In the genomic region with DNA sequence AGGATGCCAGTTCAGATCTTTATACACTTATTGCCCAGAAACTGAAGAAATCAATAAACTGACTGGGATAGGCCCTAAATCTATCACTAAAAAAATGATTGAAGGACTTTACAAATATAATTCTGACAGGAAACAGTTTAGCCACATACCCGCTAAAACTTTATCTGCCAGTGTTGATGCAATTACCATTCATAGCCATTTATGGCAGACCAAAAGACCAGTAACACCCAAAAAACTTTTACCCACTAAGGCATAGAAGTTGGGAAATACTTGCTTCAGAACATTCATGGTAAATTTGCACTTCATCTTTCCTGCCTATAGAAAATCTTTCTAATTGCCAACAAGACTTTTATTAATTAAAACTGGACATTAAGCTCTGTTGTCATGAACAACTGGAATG, we compare ENCODE assay signal across 19 cellular contexts. TPM values are rescaled to one million over a fixed set of nuclear protein-coding genes. Genes with fewer than 3 reads are reported as not detected.
"Had no signal": no experiment of that assay in that cellular context is flagged by ENCODE, and none has a peak within 500 bp of the region (broad histone marks: within the 10 kb centered on the region; RNA-seq: fewer than 3 reads in every experiment).

No MANE protein-coding gene starts in this region.

- H3K4me1 ChIP-seq: lower lobe of right lung, uterus had no signal

- H3K9me3 Mint-ChIP-seq: naive thymus-derived CD8-positive, alpha-beta T cell had no signal

- ATAC-seq: left cardiac atrium; lower lobe of right lung; naive thymus-derived CD8-positive, alpha-beta T cell; right cardiac atrium had no signal

- H3K4me3 Mint-ChIP-seq: activated naive CD8-positive, alpha-beta T cell; naive thymus-derived CD8-positive, alpha-beta T cell had no signal

- H3K27ac ChIP-seq: esophagus muscularis mucosa, lower lobe of right lung, tibial artery, uterus had no signal

- H3K27ac Mint-ChIP-seq: activated naive CD8-positive, alpha-beta T cell; naive thymus-derived CD8-positive, alpha-beta T cell; progenitor cell of endocrine pancreas had no signal

- H3K36me3 ChIP-seq: uterus had no signal

- H3K4me3 ChIP-seq: esophagus muscularis mucosa, lower lobe of right lung, tibial artery, uterus had no signal

- DNase-seq: activated CD4-positive, alpha-beta T cell treated with anti-CD3 and anti-CD28 coated beads, Interleukin-2, amount 50 U/mL, for 4 hours; activated CD4-positive, CD25-positive, alpha-beta regulatory T cell treated with anti-CD3 and anti-CD28 coated beads, Interleukin-2, amount 50 U/mL, for 72 hours; activated effector memory CD4-positive, alpha-beta T cell treated with Interleukin-2 at 50 U/mL for 16 hours; activated T-cell treated with anti-CD3 and anti-CD28 coated beads, Interleukin-2, amount 50 U/mL, for 1 hour; anterior cingulate cortex; foreskin fibroblast; left cardiac atrium; lower lobe of right lung; naive thymus-derived CD8-positive, alpha-beta T cell; nucleus accumbens; right cardiac atrium; small intestine; tibial artery; uterus had no signal

- H3K27me3 Mint-ChIP-seq: activated naive CD8-positive, alpha-beta T cell; naive thymus-derived CD8-positive, alpha-beta T cell; progenitor cell of endocrine pancreas had no signal

- H3K9me3 ChIP-seq: esophagus muscularis mucosa, lower lobe of right lung, tibial artery, uterus had no signal

- H3K27me3 ChIP-seq: esophagus muscularis mucosa, tibial artery, uterus had no signal

RNA-seq across cellular contexts. Expression of gene GPR25, which starts 15.0 kb away (rescaled TPM):
- total RNA-seq: cerebellum; dermis microvascular lymphatic vessel endothelial cell; esophagus muscularis mucosa; left cardiac atrium; naive thymus-derived CD8-positive, alpha-beta T cell; progenitor cell of endocrine pancreas; right cardiac atrium had no signal

RNA-seq across cellular contexts. Expression of gene INAVA, which starts 36.9 kb away (rescaled TPM):
- total RNA-seq: dermis microvascular lymphatic vessel endothelial cell; naive thymus-derived CD8-positive, alpha-beta T cell; right cardiac atrium had no signal
